ENCODE assay signal across 1 cellular context in the genomic region with DNA sequence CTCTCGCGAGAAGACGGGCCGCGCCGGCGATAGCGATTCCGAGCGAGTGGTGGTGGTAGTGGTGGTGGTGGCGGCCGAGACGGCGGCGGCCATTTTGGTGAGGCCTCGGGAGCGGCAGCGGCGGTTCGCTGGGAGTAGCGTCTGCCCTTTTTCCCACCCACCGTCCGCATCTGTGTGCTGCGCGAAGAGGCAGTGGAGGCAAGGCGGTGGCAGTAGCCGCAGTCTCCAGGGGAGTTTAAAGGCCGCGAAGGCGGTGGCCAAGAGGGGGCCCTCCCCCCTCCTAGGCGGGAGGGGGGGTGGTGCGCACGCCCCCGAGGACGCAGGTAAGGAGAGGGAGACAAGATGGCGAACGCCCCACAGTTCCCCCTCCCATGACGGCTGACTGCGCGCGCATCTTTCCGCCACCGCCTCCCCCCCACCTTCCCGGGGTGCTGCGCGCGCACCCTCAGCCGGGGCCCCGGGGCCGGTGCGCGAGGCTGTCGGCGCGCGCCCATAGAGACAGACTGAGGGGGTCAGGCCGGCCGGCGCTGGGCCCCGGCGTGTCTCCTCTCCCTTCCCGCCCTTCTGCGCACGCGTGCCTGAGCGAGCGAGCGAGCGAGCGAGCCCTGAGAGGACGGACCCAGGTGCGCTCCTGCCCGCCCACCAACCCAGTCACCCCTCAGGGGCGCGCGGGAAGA.
TF ChIP-seq lines count a peak whose summit lies in the region.

No MANE protein-coding gene starts in this region.

TF ChIP-seq in HEK293, 187 proteins besides CTCF, POLR2A, EP300 and RAD21 (continued from another document and continues in another):
- TF ChIP-seq, protein P1, sequence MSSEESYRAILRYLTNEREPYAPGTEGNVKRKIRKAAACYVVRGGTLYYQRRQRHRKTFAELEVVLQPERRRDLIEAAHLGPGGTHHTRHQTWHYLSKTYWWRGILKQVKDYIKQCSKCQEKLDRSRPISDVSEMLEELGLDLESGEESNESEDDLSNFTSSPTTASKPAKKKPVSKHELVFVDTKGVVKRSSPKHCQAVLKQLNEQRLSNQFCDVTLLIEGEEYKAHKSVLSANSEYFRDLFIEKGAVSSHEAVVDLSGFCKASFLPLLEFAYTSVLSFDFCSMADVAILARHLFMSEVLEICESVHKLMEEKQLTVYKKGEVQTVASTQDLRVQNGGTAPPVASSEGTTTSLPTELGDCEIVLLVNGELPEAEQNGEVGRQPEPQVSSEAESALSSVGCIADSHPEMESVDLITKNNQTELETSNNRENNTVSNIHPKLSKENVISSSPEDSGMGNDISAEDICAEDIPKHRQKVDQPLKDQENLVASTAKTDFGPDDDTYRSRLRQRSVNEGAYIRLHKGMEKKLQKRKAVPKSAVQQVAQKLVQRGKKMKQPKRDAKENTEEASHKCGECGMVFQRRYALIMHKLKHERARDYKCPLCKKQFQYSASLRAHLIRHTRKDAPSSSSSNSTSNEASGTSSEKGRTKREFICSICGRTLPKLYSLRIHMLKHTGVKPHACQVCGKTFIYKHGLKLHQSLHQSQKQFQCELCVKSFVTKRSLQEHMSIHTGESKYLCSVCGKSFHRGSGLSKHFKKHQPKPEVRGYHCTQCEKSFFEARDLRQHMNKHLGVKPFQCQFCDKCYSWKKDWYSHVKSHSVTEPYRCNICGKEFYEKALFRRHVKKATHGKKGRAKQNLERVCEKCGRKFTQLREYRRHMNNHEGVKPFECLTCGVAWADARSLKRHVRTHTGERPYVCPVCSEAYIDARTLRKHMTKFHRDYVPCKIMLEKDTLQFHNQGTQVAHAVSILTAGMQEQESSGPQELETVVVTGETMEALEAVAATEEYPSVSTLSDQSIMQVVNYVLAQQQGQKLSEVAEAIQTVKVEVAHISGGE (tag by site-specific recombination; conservative IDR thresholded peaks at IDR 0.05; ENCODE audit: low read depth) = peak; percentile 67
- no peak for TF ChIP-seq ZNF214 (tag by site-specific recombination; IDR thresholded peaks at IDR 0.05; ENCODE audit: borderline replicate concordance)
- TF ChIP-seq ZBTB8A (tag by site-specific recombination; IDR thresholded peaks at IDR 0.05) = peak; percentile 68
- no peak for TF ChIP-seq ZNF791 (tag by site-specific recombination; IDR thresholded peaks at IDR 0.05)
- TF ChIP-seq, protein P2, sequence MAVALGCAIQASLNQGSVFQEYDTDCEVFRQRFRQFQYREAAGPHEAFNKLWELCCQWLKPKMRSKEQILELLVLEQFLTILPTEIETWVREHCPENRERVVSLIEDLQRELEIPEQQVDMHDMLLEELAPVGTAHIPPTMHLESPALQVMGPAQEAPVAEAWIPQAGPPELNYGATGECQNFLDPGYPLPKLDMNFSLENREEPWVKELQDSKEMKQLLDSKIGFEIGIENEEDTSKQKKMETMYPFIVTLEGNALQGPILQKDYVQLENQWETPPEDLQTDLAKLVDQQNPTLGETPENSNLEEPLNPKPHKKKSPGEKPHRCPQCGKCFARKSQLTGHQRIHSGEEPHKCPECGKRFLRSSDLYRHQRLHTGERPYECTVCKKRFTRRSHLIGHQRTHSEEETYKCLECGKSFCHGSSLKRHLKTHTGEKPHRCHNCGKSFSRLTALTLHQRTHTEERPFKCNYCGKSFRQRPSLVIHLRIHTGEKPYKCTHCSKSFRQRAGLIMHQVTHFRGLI (tag by site-specific recombination; IDR thresholded peaks at IDR 0.05) = peak; percentile 55
- TF ChIP-seq EGR2 (tag by site-specific recombination; IDR thresholded peaks at IDR 0.05; ENCODE audit: low read depth) = peak; percentile 77
- no peak for TF ChIP-seq PRDM1 (tag by site-specific recombination; IDR thresholded peaks at IDR 0.05)
- TF ChIP-seq ZBTB21 (tag by site-specific recombination; IDR thresholded peaks at IDR 0.05) = peak; percentile 82
- no peak for TF ChIP-seq ZNF155 (tag by site-specific recombination; IDR thresholded peaks at IDR 0.05)
- TF ChIP-seq, protein P3, sequence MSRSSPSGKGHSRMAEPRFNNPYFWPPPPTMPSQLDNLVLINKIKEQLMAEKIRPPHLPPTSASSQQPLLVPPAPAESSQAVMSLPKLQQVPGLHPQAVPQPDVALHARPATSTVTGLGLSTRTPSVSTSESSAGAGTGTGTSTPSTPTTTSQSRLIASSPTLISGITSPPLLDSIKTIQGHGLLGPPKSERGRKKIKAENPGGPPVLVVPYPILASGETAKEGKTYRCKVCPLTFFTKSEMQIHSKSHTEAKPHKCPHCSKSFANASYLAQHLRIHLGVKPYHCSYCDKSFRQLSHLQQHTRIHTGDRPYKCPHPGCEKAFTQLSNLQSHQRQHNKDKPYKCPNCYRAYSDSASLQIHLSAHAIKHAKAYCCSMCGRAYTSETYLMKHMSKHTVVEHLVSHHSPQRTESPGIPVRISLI (tag by site-specific recombination; IDR thresholded peaks at IDR 0.05) = no peak
- TF ChIP-seq ZNF670 (tag by site-specific recombination; IDR thresholded peaks at IDR 0.05; ENCODE audit: low read depth) = no peak
- no peak for TF ChIP-seq ZNF175 (tag by site-specific recombination; IDR thresholded peaks at IDR 0.05)
- TF ChIP-seq, protein P4, sequence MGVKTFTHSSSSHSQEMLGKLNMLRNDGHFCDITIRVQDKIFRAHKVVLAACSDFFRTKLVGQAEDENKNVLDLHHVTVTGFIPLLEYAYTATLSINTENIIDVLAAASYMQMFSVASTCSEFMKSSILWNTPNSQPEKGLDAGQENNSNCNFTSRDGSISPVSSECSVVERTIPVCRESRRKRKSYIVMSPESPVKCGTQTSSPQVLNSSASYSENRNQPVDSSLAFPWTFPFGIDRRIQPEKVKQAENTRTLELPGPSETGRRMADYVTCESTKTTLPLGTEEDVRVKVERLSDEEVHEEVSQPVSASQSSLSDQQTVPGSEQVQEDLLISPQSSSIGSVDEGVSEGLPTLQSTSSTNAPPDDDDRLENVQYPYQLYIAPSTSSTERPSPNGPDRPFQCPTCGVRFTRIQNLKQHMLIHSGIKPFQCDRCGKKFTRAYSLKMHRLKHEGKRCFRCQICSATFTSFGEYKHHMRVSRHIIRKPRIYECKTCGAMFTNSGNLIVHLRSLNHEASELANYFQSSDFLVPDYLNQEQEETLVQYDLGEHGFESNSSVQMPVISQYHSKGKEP (tag by site-specific recombination; IDR thresholded peaks at IDR 0.05) = no peak
- no peak for TF ChIP-seq ZNF19 (tag by site-specific recombination; IDR thresholded peaks at IDR 0.05; ENCODE audit: low read depth)
- TF ChIP-seq, protein P5, sequence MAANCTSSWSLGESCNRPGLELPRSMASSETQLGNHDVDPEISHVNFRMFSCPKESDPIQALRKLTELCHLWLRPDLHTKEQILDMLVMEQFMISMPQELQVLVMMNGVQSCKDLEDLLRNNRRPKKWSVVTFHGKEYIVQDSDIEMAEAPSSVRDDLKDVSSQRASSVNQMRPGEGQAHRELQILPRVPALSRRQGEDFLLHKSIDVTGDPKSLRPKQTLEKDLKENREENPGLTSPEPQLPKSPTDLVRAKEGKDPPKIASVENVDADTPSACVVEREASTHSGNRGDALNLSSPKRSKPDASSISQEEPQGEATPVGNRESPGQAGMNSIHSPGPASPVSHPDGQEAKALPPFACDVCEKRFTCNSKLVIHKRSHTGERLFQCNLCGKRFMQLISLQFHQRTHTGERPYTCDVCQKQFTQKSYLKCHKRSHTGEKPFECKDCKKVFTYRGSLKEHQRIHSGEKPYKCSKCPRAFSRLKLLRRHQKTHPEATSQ (tag by site-specific recombination; IDR thresholded peaks at IDR 0.05) = peak; percentile 99
- peak; percentile 17; the same call in 1 of the 2 replicates for TF ChIP-seq IKZF3 (tag by site-specific recombination; IDR thresholded peaks at IDR 0.05)
- no peak for TF ChIP-seq ZNF585B (tag by site-specific recombination; IDR thresholded peaks at IDR 0.05)
- TF ChIP-seq ZXDB (tag by site-specific recombination; IDR thresholded peaks at IDR 0.05) = peak; percentile 99
- TF ChIP-seq YY1 (tag by site-specific recombination; IDR thresholded peaks at IDR 0.05) = peak; percentile 100
- TF ChIP-seq BCL11A (tag by site-specific recombination; IDR thresholded peaks at IDR 0.05; ENCODE audit: low read depth) = no peak; the same call in 1 of the 2 replicates
- no peak for TF ChIP-seq ZNF549 (tag by site-specific recombination; IDR thresholded peaks at IDR 0.05)
- TF ChIP-seq ZNF544 (tag by site-specific recombination; IDR thresholded peaks at IDR 0.05) = no peak
- TF ChIP-seq ZNF843 (tag by site-specific recombination; IDR thresholded peaks at IDR 0.05) = peak; percentile 96
- no peak for TF ChIP-seq ZNF112 (tag by site-specific recombination; IDR thresholded peaks at IDR 0.05)
- TF ChIP-seq FEZF1 (tag by site-specific recombination; IDR thresholded peaks at IDR 0.05) = peak; percentile 28; the same call in 1 of the 2 replicates
- TF ChIP-seq ZNF501 (tag by site-specific recombination; IDR thresholded peaks at IDR 0.05) = peak; percentile 99
- TF ChIP-seq ZNF623 (tag by site-specific recombination; IDR thresholded peaks at IDR 0.05) = peak; percentile 56
- TF ChIP-seq HOXA7 (CRISPR knock-in tag; IDR thresholded peaks at IDR 0.05; ENCODE audit: borderline replicate concordance) = no peak
- peak; percentile 99 for TF ChIP-seq ZNF2 (tag by site-specific recombination; IDR thresholded peaks at IDR 0.05)
- peak; percentile 100 for TF ChIP-seq YY2 (tag by site-specific recombination; IDR thresholded peaks at IDR 0.05)
- TF ChIP-seq ZNF48 (tag by site-specific recombination; IDR thresholded peaks at IDR 0.05) = no peak
- TF ChIP-seq, protein P6, sequence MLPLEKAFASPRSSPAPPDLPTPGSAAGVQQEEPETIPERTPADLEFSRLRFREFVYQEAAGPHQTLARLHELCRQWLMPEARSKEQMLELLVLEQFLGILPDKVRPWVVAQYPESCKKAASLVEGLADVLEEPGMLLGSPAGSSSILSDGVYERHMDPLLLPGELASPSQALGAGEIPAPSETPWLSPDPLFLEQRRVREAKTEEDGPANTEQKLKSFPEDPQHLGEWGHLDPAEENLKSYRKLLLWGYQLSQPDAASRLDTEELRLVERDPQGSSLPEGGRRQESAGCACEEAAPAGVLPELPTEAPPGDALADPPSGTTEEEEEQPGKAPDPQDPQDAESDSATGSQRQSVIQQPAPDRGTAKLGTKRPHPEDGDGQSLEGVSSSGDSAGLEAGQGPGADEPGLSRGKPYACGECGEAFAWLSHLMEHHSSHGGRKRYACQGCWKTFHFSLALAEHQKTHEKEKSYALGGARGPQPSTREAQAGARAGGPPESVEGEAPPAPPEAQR (tag by site-specific recombination; IDR thresholded peaks at IDR 0.05) = peak; percentile 76
- TF ChIP-seq ZNF146 (tag by site-specific recombination; IDR thresholded peaks at IDR 0.05) = peak; percentile 92
- TF ChIP-seq ZNF140 (tag by site-specific recombination; IDR thresholded peaks at IDR 0.05) = no peak
- peak; percentile 98 for TF ChIP-seq ZNF394 (tag by site-specific recombination; IDR thresholded peaks at IDR 0.05; ENCODE audit: borderline replicate concordance)
- TF ChIP-seq, protein P7, sequence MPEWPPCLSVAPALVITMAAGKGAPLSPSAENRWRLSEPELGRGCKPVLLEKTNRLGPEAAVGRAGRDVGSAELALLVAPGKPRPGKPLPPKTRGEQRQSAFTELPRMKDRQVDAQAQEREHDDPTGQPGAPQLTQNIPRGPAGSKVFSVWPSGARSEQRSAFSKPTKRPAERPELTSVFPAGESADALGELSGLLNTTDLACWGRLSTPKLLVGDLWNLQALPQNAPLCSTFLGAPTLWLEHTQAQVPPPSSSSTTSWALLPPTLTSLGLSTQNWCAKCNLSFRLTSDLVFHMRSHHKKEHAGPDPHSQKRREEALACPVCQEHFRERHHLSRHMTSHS (tag by site-specific recombination; IDR thresholded peaks at IDR 0.05) = no peak
- no peak for TF ChIP-seq ZNF747 (tag by site-specific recombination; IDR thresholded peaks at IDR 0.05)
- no peak for TF ChIP-seq ZNF133 (tag by site-specific recombination; IDR thresholded peaks at IDR 0.05)
- TF ChIP-seq ZNF184 (tag by site-specific recombination; IDR thresholded peaks at IDR 0.05) = peak; percentile 84
- peak; percentile 66; the same call in 1 of the 2 replicates for TF ChIP-seq ZSCAN16 (tag by site-specific recombination; IDR thresholded peaks at IDR 0.05)
- no peak for TF ChIP-seq ZNF658 (tag by site-specific recombination; IDR thresholded peaks at IDR 0.05)
- TF ChIP-seq BCL11B (tag by site-specific recombination; IDR thresholded peaks at IDR 0.05; ENCODE audit: low read depth) = no peak
- peak; percentile 98 for TF ChIP-seq SP3 (tag by site-specific recombination; IDR thresholded peaks at IDR 0.05)
- peak; percentile 100 for TF ChIP-seq ZNF324 (tag by site-specific recombination; IDR thresholded peaks at IDR 0.05)
- peak; percentile 90 for TF ChIP-seq ZFP69B (tag by site-specific recombination; IDR thresholded peaks at IDR 0.05)
- no peak for TF ChIP-seq ZNF548 (tag by site-specific recombination; IDR thresholded peaks at IDR 0.05)
- TF ChIP-seq, protein P8, sequence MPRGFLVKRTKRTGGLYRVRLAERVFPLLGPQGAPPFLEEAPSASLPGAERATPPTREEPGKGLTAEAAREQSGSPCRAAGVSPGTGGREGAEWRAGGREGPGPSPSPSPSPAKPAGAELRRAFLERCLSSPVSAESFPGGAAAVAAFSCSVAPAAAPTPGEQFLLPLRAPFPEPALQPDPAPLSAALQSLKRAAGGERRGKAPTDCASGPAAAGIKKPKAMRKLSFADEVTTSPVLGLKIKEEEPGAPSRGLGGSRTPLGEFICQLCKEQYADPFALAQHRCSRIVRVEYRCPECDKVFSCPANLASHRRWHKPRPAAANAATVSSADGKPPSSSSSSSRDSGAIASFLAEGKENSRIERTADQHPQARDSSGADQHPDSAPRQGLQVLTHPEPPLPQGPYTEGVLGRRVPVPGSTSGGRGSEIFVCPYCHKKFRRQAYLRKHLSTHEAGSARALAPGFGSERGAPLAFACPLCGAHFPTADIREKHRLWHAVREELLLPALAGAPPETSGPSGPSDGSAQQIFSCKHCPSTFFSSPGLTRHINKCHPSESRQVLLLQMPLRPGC (tag by site-specific recombination; IDR thresholded peaks at IDR 0.05) = peak; percentile 86
- TF ChIP-seq, protein P9, sequence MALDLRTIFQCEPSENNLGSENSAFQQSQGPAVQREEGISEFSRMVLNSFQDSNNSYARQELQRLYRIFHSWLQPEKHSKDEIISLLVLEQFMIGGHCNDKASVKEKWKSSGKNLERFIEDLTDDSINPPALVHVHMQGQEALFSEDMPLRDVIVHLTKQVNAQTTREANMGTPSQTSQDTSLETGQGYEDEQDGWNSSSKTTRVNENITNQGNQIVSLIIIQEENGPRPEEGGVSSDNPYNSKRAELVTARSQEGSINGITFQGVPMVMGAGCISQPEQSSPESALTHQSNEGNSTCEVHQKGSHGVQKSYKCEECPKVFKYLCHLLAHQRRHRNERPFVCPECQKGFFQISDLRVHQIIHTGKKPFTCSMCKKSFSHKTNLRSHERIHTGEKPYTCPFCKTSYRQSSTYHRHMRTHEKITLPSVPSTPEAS (tag by site-specific recombination; IDR thresholded peaks at IDR 0.05) = peak; percentile 44
- no peak for TF ChIP-seq ZNF624 (tag by site-specific recombination; IDR thresholded peaks at IDR 0.05)
- TF ChIP-seq, protein P10, sequence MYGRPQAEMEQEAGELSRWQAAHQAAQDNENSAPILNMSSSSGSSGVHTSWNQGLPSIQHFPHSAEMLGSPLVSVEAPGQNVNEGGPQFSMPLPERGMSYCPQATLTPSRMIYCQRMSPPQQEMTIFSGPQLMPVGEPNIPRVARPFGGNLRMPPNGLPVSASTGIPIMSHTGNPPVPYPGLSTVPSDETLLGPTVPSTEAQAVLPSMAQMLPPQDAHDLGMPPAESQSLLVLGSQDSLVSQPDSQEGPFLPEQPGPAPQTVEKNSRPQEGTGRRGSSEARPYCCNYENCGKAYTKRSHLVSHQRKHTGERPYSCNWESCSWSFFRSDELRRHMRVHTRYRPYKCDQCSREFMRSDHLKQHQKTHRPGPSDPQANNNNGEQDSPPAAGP (tag by site-specific recombination; IDR thresholded peaks at IDR 0.05) = peak; percentile 100
